In genomic region chr10:97721871-97722780, GRCh38 we compare ENCODE assay signal across 26 cellular contexts. TPM values are rescaled to one million over a fixed set of nuclear protein-coding genes. Genes with fewer than 3 reads are reported as not detected.
DNase-seq lines count a peak whose midpoint lies in the region; ATAC-seq, FAIRE-seq and TF ChIP-seq lines count a peak whose summit lies in the region.
"Had no signal": no experiment of that assay in that cellular context is flagged by ENCODE, and none has a peak within 500 bp of the region (broad histone marks: within the 10 kb centered on the region; RNA-seq: fewer than 3 reads in every experiment).

No MANE protein-coding gene starts in this region.

- H3K27ac Mint-ChIP-seq in neural progenitor cell, result no peak overlapping the region
- H3K27ac Mint-ChIP-seq in activated CD8-positive, alpha-beta T cell treated with anti-CD3 and anti-CD28 coated beads, Interleukin-2, amount 10 ng/mL, durations not matched to agents 7 days and 5 days, result no peak overlapping the region

- H3K9me3 ChIP-seq in Loucy (ENCODE audit: insufficient read depth, low read depth, low read length), result no peaks in the 10 kb centered on the region
- H3K9me3 ChIP-seq in ascending aorta, result no peaks in the 10 kb centered on the region
- no peaks in the 10 kb centered on the region for H3K9me3 ChIP-seq in pancreas
- H3K9me3 ChIP-seq in neural progenitor cell (ENCODE audit: low read depth), result no peaks in the 10 kb centered on the region
- H3K9me3 ChIP-seq: MG63 had no signal

- no peak for DNase-seq in ascending aorta (ENCODE audit: low spot score in 2 of 2)
- DNase-seq in pancreas, result peak in 1 of 6 donors; percentile 18
- DNase-seq in AG08396 (ENCODE audit: low spot score), result no peak
- no peak for DNase-seq in neural progenitor cell (ENCODE audit: low spot score)
- DNase-seq in activated CD8-positive, alpha-beta T cell treated with anti-CD3 and anti-CD28 coated beads, Interleukin-2, amount 10 ng/mL, durations not matched to agents 7 days and 5 days, result no peak
- DNase-seq: ACHN; DMS 273 treated with DMSO at 0.1 percent for 48 hours; DND-41; MG63; NCI-H1092; NCI-H1436 treated with DMSO at 0.1 percent for 48 hours; NCI-H2029 treated with DMSO at 0.1 percent for 48 hours; NCI-H2171; NCI-H446 treated with DMSO at 0.1 percent for 48 hours; NCI-H69; NK-92 treated with Interleukin-12 subunit alpha and Interleukin-12 subunit beta, amount 100 ng/mL, for 24 hours; SHP77 had no signal

- H3K27me3 Mint-ChIP-seq in neural progenitor cell (ENCODE audit: insufficient read depth, low read depth), result peaks cover 6% of the 10 kb centered on the region
- peaks cover 13% of the 10 kb centered on the region for H3K27me3 Mint-ChIP-seq in activated CD8-positive, alpha-beta T cell treated with anti-CD3 and anti-CD28 coated beads, Interleukin-2, amount 10 ng/mL, durations not matched to agents 7 days and 5 days (ENCODE audit: low read depth)

- POLR2A ChIA-PET in activated CD8-positive, alpha-beta T cell treated with anti-CD3 and anti-CD28 coated beads, Interleukin-2, amount 10 ng/mL, durations not matched to agents 7 days and 5 days (lab: Charles Lee), result no interaction called here

- TF ChIP-seq CTCF in Loucy (conservative IDR thresholded peaks at IDR 0.05; ENCODE audit: low read length) (no peak), ascending aorta (IDR thresholded peaks at IDR 0.05) (no peak), pancreas (IDR thresholded peaks at IDR 0.05) (no peak), neural progenitor cell (IDR thresholded peaks at IDR 0.05) (no peak)

- FAIRE-seq in pancreas (lab: Jason Lieb, UNC), result peak; percentile 71
- FAIRE-seq: G401.6, H54, RCC 7860 had no signal

- H3K4me3 ChIP-seq in Loucy (ENCODE audit: low read length, poor library complexity, severe bottlenecking) (no peak overlapping the region), ascending aorta (no peak overlapping the region), pancreas (no peak overlapping the region), neural progenitor cell (no peak overlapping the region)
- H3K4me3 ChIP-seq: MG63, SK-N-MC had no signal

- H3K4me1 ChIP-seq in Loucy (ENCODE audit: insufficient read depth, low read length, poor library complexity, severe bottlenecking), result peaks cover 35% of the 10 kb centered on the region
- peaks cover 11 to 35% of the 10 kb centered on the region in 2 donors for H3K4me1 ChIP-seq in ascending aorta
- H3K4me1 ChIP-seq in pancreas, result no peaks in the 10 kb centered on the region
- H3K4me1 ChIP-seq in neural progenitor cell, result peaks cover 26% of the 10 kb centered on the region

- WGBS in pancreas, 2 donors, result 80 to 81% methylated on average over 12 of the region's 12 CpGs

- ATAC-seq in pancreas, result no peak
- ATAC-seq in HG02571 (IDR thresholded peaks at IDR 0.05; ENCODE audit: unreplicated experiment), result no peak
- ATAC-seq in activated CD8-positive, alpha-beta T cell treated with anti-CD3 and anti-CD28 coated beads, Interleukin-2, amount 10 ng/mL, durations not matched to agents 7 days and 5 days, result no peak

- intact Hi-C loops in ascending aorta (cut with DNase I), result no loop called here
- intact Hi-C loops in pancreas (cut with DNase I), result loop anchor here in 1 of 3 donors (10.0 kb wide), 1 partner anchor 147 kb away; the partner anchor contains the start of gene ANKRD2

- H3F3A ChIP-seq in Loucy (ENCODE audit: low read depth) (no peaks in the 10 kb centered on the region), neural progenitor cell (ENCODE audit: low read depth) (peaks cover 22% of the 10 kb centered on the region)

- H3K79me2 ChIP-seq in Loucy (ENCODE audit: insufficient read depth, low read length), result no peaks in the 10 kb centered on the region
- peaks cover 3% of the 10 kb centered on the region for H3K79me2 ChIP-seq in neural progenitor cell (ENCODE audit: low read depth)

- H3K4me2 ChIP-seq in Loucy (ENCODE audit: low read depth, low read length, poor library complexity, severe bottlenecking), result peak overlapping the region; percentile 30
- H3K4me2 ChIP-seq in neural progenitor cell, result no peak overlapping the region
- H3K4me2 ChIP-seq: KMS-11 had no signal

- no peak overlapping the region for H3K4me3 Mint-ChIP-seq in neural progenitor cell
- no peak overlapping the region for H3K4me3 Mint-ChIP-seq in activated CD8-positive, alpha-beta T cell treated with anti-CD3 and anti-CD28 coated beads, Interleukin-2, amount 10 ng/mL, durations not matched to agents 7 days and 5 days
- H3K4me3 Mint-ChIP-seq: CD14-positive monocyte had no signal

- peaks cover 1% of the 10 kb centered on the region for H3K36me3 Mint-ChIP-seq in neural progenitor cell
- H3K36me3 Mint-ChIP-seq in activated CD8-positive, alpha-beta T cell treated with anti-CD3 and anti-CD28 coated beads, Interleukin-2, amount 10 ng/mL, durations not matched to agents 7 days and 5 days (ENCODE audit: low read depth), result no peaks in the 10 kb centered on the region

- CTCF ChIA-PET in activated CD8-positive, alpha-beta T cell treated with anti-CD3 and anti-CD28 coated beads, Interleukin-2, amount 10 ng/mL, durations not matched to agents 7 days and 5 days (lab: Charles Lee), result no interaction called here

- H2AFZ ChIP-seq in Loucy (ENCODE audit: low read length), result no peak overlapping the region
- H2AFZ ChIP-seq in neural progenitor cell (replicated peaks), result no peak overlapping the region

- H3K27me3 ChIP-seq in Loucy (ENCODE audit: insufficient read depth, low read length, poor library complexity, severe bottlenecking) (no peaks in the 10 kb centered on the region), ascending aorta (no peaks in the 10 kb centered on the region), pancreas (no peaks in the 10 kb centered on the region), neural progenitor cell (no peaks in the 10 kb centered on the region)
- H3K27me3 ChIP-seq: MG63 had no signal

- H3K36me3 ChIP-seq in Loucy (ENCODE audit: insufficient read depth, low read length) (no peaks in the 10 kb centered on the region), ascending aorta (peaks cover 4 to 32% of the 10 kb centered on the region in 2 donors), pancreas (no peaks in the 10 kb centered on the region), neural progenitor cell (no peaks in the 10 kb centered on the region)

- peak overlapping the region; percentile 22 to 57 for H3K27ac ChIP-seq in ascending aorta
- H3K27ac ChIP-seq in pancreas, result no peak overlapping the region
- no peak overlapping the region for H3K27ac ChIP-seq in neural progenitor cell
- H3K27ac ChIP-seq: KMS-11, SK-N-MC had no signal

- no peaks in the 10 kb centered on the region for H3K9me2 ChIP-seq in Loucy (replicated peaks; ENCODE audit: low read depth, low read length)

- peaks cover 17% of the 10 kb centered on the region for H3K4me1 Mint-ChIP-seq in neural progenitor cell
- H3K4me1 Mint-ChIP-seq in activated CD8-positive, alpha-beta T cell treated with anti-CD3 and anti-CD28 coated beads, Interleukin-2, amount 10 ng/mL, durations not matched to agents 7 days and 5 days (ENCODE audit: low read depth), result no peaks in the 10 kb centered on the region

- H4K20me1 ChIP-seq in Loucy (ENCODE audit: insufficient read depth, low read length, poor library complexity, severe bottlenecking) (no peaks in the 10 kb centered on the region), neural progenitor cell (ENCODE audit: low read depth) (peaks cover 4% of the 10 kb centered on the region)

- H3K9ac ChIP-seq in Loucy (ENCODE audit: low read depth, low read length, poor library complexity, severe bottlenecking) (no peak overlapping the region), neural progenitor cell (no peak overlapping the region)
- H3K9ac ChIP-seq: KMS-11 had no signal

- no peaks in the 10 kb centered on the region for H3K9me3 Mint-ChIP-seq in neural progenitor cell
- no peaks in the 10 kb centered on the region for H3K9me3 Mint-ChIP-seq in activated CD8-positive, alpha-beta T cell treated with anti-CD3 and anti-CD28 coated beads, Interleukin-2, amount 10 ng/mL, durations not matched to agents 7 days and 5 days (ENCODE audit: insufficient read depth)

RNA-seq across cellular contexts. Expression of gene MARVELD1, which starts 8.6 kb away (rescaled TPM):
- total RNA-seq in ascending aorta (43.7 TPM), pancreas (10 to 100 TPM in 1 of 6 donors, 1 to 10 TPM in 5; 1.8 to 11.8 (median 3.6) TPM), neural progenitor cell (ENCODE audit: low replicate concordance) (7.1 and 21.9 TPM in 2 replicates)
- polyA plus RNA-seq in pancreas, result 1 to 10 TPM; 3.8 to 7.1 TPM
- total RNA-seq in activated CD8-positive, alpha-beta T cell treated with anti-CD3 and anti-CD28 coated beads, Interleukin-2, amount 10 ng/mL, durations not matched to agents 7 days and 5 days, result 1 to 10 TPM; 2.2 to 2.4 TPM

RNA-seq across cellular contexts. Expression of gene ZFYVE27, which starts 14.8 kb away (rescaled TPM):
- total RNA-seq in ascending aorta (62.2 TPM), pancreas (10 to 100 TPM; 11.9 to 23.6 (median 14.3) TPM), neural progenitor cell (ENCODE audit: low replicate concordance) (13.7 and 28.6 TPM in 2 replicates)
- 10 to 100 TPM; 22.3 to 34.9 TPM for polyA plus RNA-seq in pancreas
- total RNA-seq in activated CD8-positive, alpha-beta T cell treated with anti-CD3 and anti-CD28 coated beads, Interleukin-2, amount 10 ng/mL, durations not matched to agents 7 days and 5 days, result 10 to 100 TPM; 23.8 to 27.3 TPM

RNA-seq across cellular contexts. Expression of gene AVPI1, which starts 35.1 kb away (rescaled TPM):
- total RNA-seq in ascending aorta (23.7 TPM), pancreas (1 to 10 TPM; 3.7 to 6.2 (median 4.6) TPM), neural progenitor cell (ENCODE audit: low replicate concordance) (2.6 and 5.8 TPM in 2 replicates)
- 1 to 10 TPM; 4.1 to 9.1 TPM for polyA plus RNA-seq in pancreas
- total RNA-seq in activated CD8-positive, alpha-beta T cell treated with anti-CD3 and anti-CD28 coated beads, Interleukin-2, amount 10 ng/mL, durations not matched to agents 7 days and 5 days, result 1 to 10 TPM; 1.1 to 1.7 TPM

RNA-seq across cellular contexts. Expression of gene SFRP5, which starts 49.7 kb away (rescaled TPM):
- total RNA-seq in ascending aorta (not detected), pancreas (100 to 1,000 TPM in 1 of 6 donors, 10 to 100 TPM in 5; 59.8 to 159 (median 67.7) TPM), neural progenitor cell (ENCODE audit: low replicate concordance) (not detected in 2 replicates)
- 100 to 1,000 TPM; 148 to 180 TPM for polyA plus RNA-seq in pancreas
- under 1 TPM; 0.24 to 0.42 TPM for total RNA-seq in activated CD8-positive, alpha-beta T cell treated with anti-CD3 and anti-CD28 coated beads, Interleukin-2, amount 10 ng/mL, durations not matched to agents 7 days and 5 days
- total RNA-seq: HT-29 had no signal
- polyA plus RNA-seq: CD14-positive monocyte had no signal

Comparison
In these comparisons a context has a peak if more than half of its experiments do, and no peak if none do; other contexts are left out.
1. H3K27ac ChIP-seq: peak in ascending aorta (2 of 2); none in pancreas (0 of 4) and neural progenitor cell (single experiment).